Comparison of ENCODE assay signal across 25 cellular contexts in the genomic region with DNA sequence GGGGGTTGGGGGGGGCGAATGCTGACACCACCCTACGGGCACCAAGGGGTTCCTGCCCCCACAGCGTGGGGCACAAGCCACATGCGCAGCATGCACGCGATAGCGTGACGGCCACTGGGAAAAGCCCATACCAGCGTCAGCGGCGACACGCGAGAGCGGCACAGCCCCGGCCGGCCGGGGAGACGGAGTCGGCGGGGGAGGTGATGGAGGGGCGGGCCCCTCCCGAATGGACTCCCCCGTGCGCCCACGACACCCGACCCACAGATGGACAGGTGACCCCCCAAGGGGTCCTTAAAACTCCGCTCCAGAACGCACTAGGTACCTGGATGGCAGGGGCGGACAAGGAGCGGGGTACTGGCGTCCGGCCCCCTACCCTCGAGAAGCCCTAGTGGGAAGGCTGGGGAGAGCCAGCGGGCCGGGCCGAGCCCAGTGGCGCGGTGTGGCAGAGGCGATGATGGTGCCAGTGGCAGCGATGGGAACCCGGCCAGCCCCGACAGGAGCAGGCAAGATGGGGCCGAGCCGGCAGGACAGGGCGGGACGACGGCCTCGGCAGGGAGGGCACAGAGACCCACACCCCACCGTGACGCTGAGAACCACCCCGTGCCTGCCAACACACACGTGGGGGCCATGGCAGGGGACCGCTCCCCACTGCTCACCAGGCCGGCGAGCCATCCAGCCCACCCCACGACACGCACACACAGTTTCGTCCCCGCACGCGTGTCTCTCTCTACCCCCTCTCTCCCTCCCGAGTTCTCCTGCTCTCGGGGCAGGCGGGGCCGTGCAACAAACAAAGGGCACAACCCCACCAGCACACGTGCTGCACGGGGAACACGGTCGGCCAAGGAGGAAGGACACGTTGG.
"Had no signal": no experiment of that assay in that cellular context is flagged by ENCODE, and none has a peak within 500 bp of the region (broad histone marks: within the 10 kb centered on the region; RNA-seq: fewer than 3 reads in every experiment).

No MANE protein-coding gene starts in this region.

- H3K27ac Mint-ChIP-seq: activated naive CD8-positive, alpha-beta T cell treated with anti-CD3 and anti-CD28 coated beads, Interleukin-2, amount 10 ng/mL, durations not matched to agents 7 days and 5 days; activated T-helper 2 cell treated with anti-CD3 and anti-CD28 coated beads, Interferon-gamma antibody, Interleukin-2, Interleukin-4, amounts not matched to agents 10 μg/mL and 5 μg/mL and 100 μg/mL, durations not matched to agents 14 hours and 24 hours and 36 hours; dendritic cell treated with granulocyte-macrophage colony-stimulating factor and Interleukin-4, amounts not matched to agents 40 ng/mL and 50 ng/mL, for 4 days; naive thymus-derived CD4-positive, alpha-beta T cell; neural progenitor cell; T-cell; T-helper 2 cell treated with Interferon-gamma antibody and Interleukin-4, amounts not matched to agents 5 μg/mL and 100 μg/mL, for 36 hours had no signal

- H3K4me3 Mint-ChIP-seq: activated naive CD8-positive, alpha-beta T cell treated with anti-CD3 and anti-CD28 coated beads, Interleukin-2, amount 10 ng/mL, durations not matched to agents 7 days and 5 days; activated T-cell treated with anti-CD3 and anti-CD28 coated beads, Interleukin-2, amount 50 U/mL, for 4 hours; dendritic cell treated with granulocyte-macrophage colony-stimulating factor and Interleukin-4, amounts not matched to agents 40 ng/mL and 50 ng/mL, for 4 days; naive thymus-derived CD4-positive, alpha-beta T cell; neural progenitor cell; T-cell; T-helper 2 cell treated with Interferon-gamma antibody and Interleukin-4, amounts not matched to agents 5 μg/mL and 100 μg/mL, for 36 hours had no signal

- H3K4me1 Mint-ChIP-seq: activated naive CD8-positive, alpha-beta T cell treated with anti-CD3 and anti-CD28 coated beads, Interleukin-2, amount 10 ng/mL, durations not matched to agents 7 days and 5 days; neural progenitor cell; T-cell had no signal

- H3K36me3 ChIP-seq: cardiac muscle cell, neural progenitor cell, ovary, right atrium auricular region, SJCRH30 had no signal

- H3K4me3 ChIP-seq: body of pancreas, cardiac muscle cell, neural progenitor cell, ovary, psoas muscle, right atrium auricular region, SJCRH30, skin epidermis, testis had no signal

- DNase-seq: activated CD4-positive, alpha-beta T cell treated with anti-CD3 and anti-CD28 coated beads for 1 hour; activated naive CD4-positive, alpha-beta T cell treated with Interleukin-2 at 50 U/mL for 16 hours; activated naive CD8-positive, alpha-beta T cell treated with anti-CD3 and anti-CD28 coated beads, Interleukin-2, amount 10 ng/mL, durations not matched to agents 7 days and 5 days; activated T-cell treated with anti-CD3 and anti-CD28 coated beads, Interleukin-2, amount 50 U/mL, for 4 hours; amygdala; body of pancreas; effector CD8-positive, alpha-beta T cell; head of caudate nucleus; islet precursor cell; left colon; naive thymus-derived CD4-positive, alpha-beta T cell; ovary; SJCRH30; stimulated activated CD4-positive, alpha-beta T cell treated with anti-CD3 and anti-CD28 coated beads, Interleukin-1b, Interleukin-23, amount 100 ng/mL, for 48 hours; T-cell; testis; trophoblast cell had no signal

- H3K27ac ChIP-seq: body of pancreas, cardiac muscle cell, neural progenitor cell, ovary, psoas muscle, right atrium auricular region, SJCRH30, skin epidermis, testis had no signal

- H3K4me1 ChIP-seq: body of pancreas, neural progenitor cell, psoas muscle, right atrium auricular region, SJCRH30, testis had no signal

- ATAC-seq: body of pancreas; left colon; naive thymus-derived CD4-positive, alpha-beta T cell; psoas muscle had no signal

- H3K9me3 ChIP-seq: body of pancreas, psoas muscle, right atrium auricular region, SJCRH30, testis had no signal

- H3K27me3 Mint-ChIP-seq: activated naive CD8-positive, alpha-beta T cell treated with anti-CD3 and anti-CD28 coated beads, Interleukin-2, amount 10 ng/mL, durations not matched to agents 7 days and 5 days; dendritic cell treated with granulocyte-macrophage colony-stimulating factor and Interleukin-4, amounts not matched to agents 40 ng/mL and 50 ng/mL, for 4 days; naive thymus-derived CD4-positive, alpha-beta T cell; T-cell had no signal

- H3K27me3 ChIP-seq: body of pancreas, cardiac muscle cell, neural progenitor cell, ovary, right atrium auricular region, SJCRH30, testis had no signal
